In the genomic region with DNA sequence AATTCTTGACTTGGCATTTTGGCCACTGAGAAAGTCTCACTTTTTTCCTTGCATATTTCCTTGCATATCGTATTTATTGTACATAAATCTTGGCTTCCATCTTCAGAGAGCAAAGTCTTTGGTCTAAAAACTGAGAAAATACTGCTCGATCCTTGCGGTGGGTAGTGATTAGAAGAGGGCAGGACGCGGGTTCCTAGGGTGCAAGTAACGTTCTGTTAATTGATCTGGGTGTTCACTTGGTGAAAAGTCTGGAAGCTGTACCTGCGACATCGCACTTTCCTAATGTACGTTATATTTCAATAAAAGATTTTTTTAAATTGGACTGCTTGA, we compare ENCODE assay signal across 8 cellular contexts. TPM values are rescaled to one million over a fixed set of nuclear protein-coding genes. Genes with fewer than 3 reads are reported as not detected.
DNase-seq lines count a peak whose midpoint lies in the region; ATAC-seq, FAIRE-seq and TF ChIP-seq lines count a peak whose summit lies in the region.

No MANE protein-coding gene starts in this region.

- peak overlapping the region; percentile 93 for H3K4me3 Mint-ChIP-seq in CD4-positive, alpha-beta T cell
- H3K4me3 Mint-ChIP-seq in nephron: peak overlapping the region; percentile 77 to 88 (median 86)

- TF ChIP-seq RAD21 in K562 (CRISPR knock-in tag; conservative IDR thresholded peaks at IDR 0.05 in 1 of 2, IDR thresholded peaks at IDR 0.05 in 1 of 2): no peak

- H3K9me3 Mint-ChIP-seq in CD4-positive, alpha-beta T cell: no peaks in the 10 kb centered on the region
- H3K9me3 Mint-ChIP-seq in nephron: no peaks in the 10 kb centered on the region

- H3K4me2 ChIP-seq in K562 (ENCODE audit: insufficient read depth, low read length): peak overlapping the region; percentile 44
- H3K4me2 ChIP-seq in neuronal stem cell (ENCODE audit: insufficient read depth, low read length, poor library complexity, severe bottlenecking): no peak overlapping the region

- H2BK5ac ChIP-seq in neuronal stem cell (ENCODE audit: low read length): no peak overlapping the region

- ATAC-seq in CD4-positive, alpha-beta T cell (ENCODE audit: poor library complexity): no peak
- ATAC-seq in HG03064 (IDR thresholded peaks at IDR 0.05; ENCODE audit: low read depth, unreplicated experiment): peak; percentile 5
- no peak for ATAC-seq in K562

- no peak overlapping the region for H2AK5ac ChIP-seq in neuronal stem cell (ENCODE audit: low read depth, low read length)

- no peak overlapping the region for H4K91ac ChIP-seq in neuronal stem cell (ENCODE audit: low read depth, low read length, poor library complexity)

- no peak overlapping the region for H4K8ac ChIP-seq in neuronal stem cell (ENCODE audit: low read depth, low read length)

- H3K4me1 ChIP-seq in K562 (replicated peaks in 1 of 2; ENCODE audit: control insufficient read depth in 2 of 2, insufficient read depth in 2 of 2, low read length in 2 of 2): peaks cover 31 to 33% of the 10 kb centered on the region in 2 experiments
- peaks cover 17 to 42% of the 10 kb centered on the region in 2 donors for H3K4me1 ChIP-seq in neuronal stem cell (ENCODE audit: control insufficient read depth in 2 of 2, insufficient read depth in 1 of 2, low read depth in 1 of 2, low read length in 2 of 2)

- peaks cover 58% of the 10 kb centered on the region for H3K4me1 Mint-ChIP-seq in CD4-positive, alpha-beta T cell (ENCODE audit: low read depth)
- H3K4me1 Mint-ChIP-seq in nephron: peaks cover 40% of the 10 kb centered on the region

- H2BK15ac ChIP-seq in neuronal stem cell (ENCODE audit: low read length): no peak overlapping the region

- peak overlapping the region; percentile 59 for H3K27ac ChIP-seq in CD4-positive, alpha-beta T cell (ENCODE audit: low read depth, low read length)
- H3K27ac ChIP-seq in K562 (ENCODE audit: extremely low read depth, low read depth, low read length): peak overlapping the region; percentile 83
- no peak overlapping the region for H3K27ac ChIP-seq in neuronal stem cell (replicated peaks; ENCODE audit: low read length)

- peaks cover 25% of the 10 kb centered on the region for H3K36me3 ChIP-seq in K562 (ENCODE audit: control insufficient read depth, insufficient read depth, low read length)
- H3K36me3 ChIP-seq in neuronal stem cell (replicated peaks in 1 of 2; ENCODE audit: control insufficient read depth in 2 of 2, insufficient read depth in 2 of 2, low read length in 2 of 2): peaks cover 4 to 31% of the 10 kb centered on the region in 2 donors

- 61% methylated on average over 9 of the region's 9 CpGs for WGBS in K562 (ENCODE audit: insufficient coverage, low coverage, missing lambda C conversion rate)
- no CpG with 5 or more reads among the region's 9 CpGs for WGBS in neuronal stem cell (ENCODE audit: extremely low coverage in 2 of 2, insufficient read length in 2 of 2, insufficient replicate concordance in 1 of 2), 2 donors

- H2AFZ ChIP-seq in K562 (ENCODE audit: low read depth, low read length): peak overlapping the region; percentile 79
- H2AFZ ChIP-seq in neuronal stem cell (ENCODE audit: low read length): no peak overlapping the region

- BruUV-seq in K562 (replicated peaks; lab: Mats Ljungman, UMichigan): TSS peak; percentile 58

- H3K27me3 Mint-ChIP-seq in CD4-positive, alpha-beta T cell: no peaks in the 10 kb centered on the region
- no peaks in the 10 kb centered on the region for H3K27me3 Mint-ChIP-seq in nephron (ENCODE audit: low read depth)

- H3K18ac ChIP-seq in neuronal stem cell (ENCODE audit: low read length): no peak overlapping the region

- H3K9ac ChIP-seq in K562 (ENCODE audit: insufficient read depth in 1 of 2, low read depth in 2 of 2, low read length in 2 of 2) (peak overlapping the region in 1 of 2 experiments; percentile 53; a peak in 2 of 4 replicates), neuronal stem cell (ENCODE audit: low read depth, low read length, poor library complexity) (no peak overlapping the region)

- H3K4me3 ChIP-seq in K562 (no peak overlapping the region), neuronal stem cell (ENCODE audit: low read length in 2 of 2) (no peak overlapping the region)

- no peak overlapping the region for H2BK12ac ChIP-seq in neuronal stem cell (ENCODE audit: low read length)

- TF ChIP-seq POLR2A in K562 (conservative IDR thresholded peaks at IDR 0.05): no peak

- FAIRE-seq in K562 (lab: Jason Lieb, UNC): no peak

- H4K20me1 ChIP-seq in K562 (replicated peaks; ENCODE audit: control insufficient read depth, insufficient read depth, low read length): no peaks in the 10 kb centered on the region

- CTCF ChIA-PET in CD4-positive, alpha-beta T cell (lab: Charles Lee): interaction anchor here (0.7 to 6.5 kb wide), 8 partner anchors 15 to 250 kb away, joined by 3 to 29 read pairs (median 8); a partner anchor contains a TSS
- CTCF ChIA-PET in K562 (lab: Yijun Ruan, JAX; ENCODE audit: low intra/inter-chr PET ratio): no interaction called here

- no peaks in the 10 kb centered on the region for H3K9me3 ChIP-seq in CD4-positive, alpha-beta T cell (ENCODE audit: control insufficient read depth, low read length)
- H3K9me3 ChIP-seq in K562 (replicated peaks; ENCODE audit: control insufficient read depth, insufficient read depth, low read depth, low read length): no peaks in the 10 kb centered on the region
- H3K9me3 ChIP-seq in neuronal stem cell (replicated peaks in 1 of 2; ENCODE audit: control insufficient read depth in 2 of 2, insufficient read depth in 1 of 2, low read depth in 1 of 2, low read length in 2 of 2): no peaks in the 10 kb centered on the region

- H3K4ac ChIP-seq in neuronal stem cell (ENCODE audit: low read length): no peak overlapping the region

- peaks cover 35% of the 10 kb centered on the region for H3K36me3 Mint-ChIP-seq in CD4-positive, alpha-beta T cell (ENCODE audit: low read depth)
- H3K36me3 Mint-ChIP-seq in nephron (ENCODE audit: low read depth): peaks cover 11% of the 10 kb centered on the region

- TF ChIP-seq CTCF in CD4-positive, alpha-beta T cell (IDR thresholded peaks at IDR 0.05): no peak
- no peak for TF ChIP-seq CTCF in K562 (IDR thresholded peaks at IDR 0.05 in 2 of 3, conservative IDR thresholded peaks at IDR 0.05 in 1 of 3; ENCODE audit: insufficient read depth in 2 of 3, low read depth in 1 of 3, low read length in 3 of 3)
- no peak for TF ChIP-seq CTCF in nephron (IDR thresholded peaks at IDR 0.05; ENCODE audit: unreplicated experiment in 3 of 3)

- peaks cover 7% of the 10 kb centered on the region for H3K79me1 ChIP-seq in neuronal stem cell (ENCODE audit: low read depth, low read length)

- peak overlapping the region; percentile 91 for H3K27ac Mint-ChIP-seq in CD4-positive, alpha-beta T cell
- H3K27ac Mint-ChIP-seq in nephron: peak overlapping the region; percentile 81 to 98 (median 94)

- no peaks in the 10 kb centered on the region for H3K27me3 ChIP-seq in CD4-positive, alpha-beta T cell (ENCODE audit: control insufficient read depth, insufficient read depth, low read length)
- H3K27me3 ChIP-seq in K562 (ENCODE audit: control insufficient read depth in 2 of 2, insufficient read depth in 2 of 2, low read length in 2 of 2) (no peaks in the 10 kb centered on the region), neuronal stem cell (ENCODE audit: control insufficient read depth in 3 of 3, insufficient read depth in 3 of 3, low read depth in 1 of 3, low read length in 3 of 3) (no peaks in the 10 kb centered on the region)

- H2BK120ac ChIP-seq in neuronal stem cell (ENCODE audit: low read depth, low read length): no peak overlapping the region

- no peak overlapping the region for H3K14ac ChIP-seq in neuronal stem cell (ENCODE audit: low read length)

- no peak for DNase-seq in CD4-positive, alpha-beta T cell
- DNase-seq in K562 (ENCODE audit: extremely low read depth in 1 of 4, low spot score in 3 of 4) (no peak), NCI-H2171 (lab: John Stamatoyannopoulos, UW) (no peak), medulla oblongata (ENCODE audit: extremely low spot score) (no peak), neuronal stem cell (ENCODE audit: low spot score) (no peak), NCI-H524 treated with DMSO at 0.1 percent for 48 hours (lab: John Stamatoyannopoulos, UW) (no peak)

- no peak overlapping the region for H3K23ac ChIP-seq in neuronal stem cell (ENCODE audit: low read depth, low read length, poor library complexity)

- POLR2A ChIA-PET in CD4-positive, alpha-beta T cell (lab: Charles Lee): interaction anchor here (0.7 to 14.0 kb wide), 29 partner anchors 8 to 485 kb away, joined by 3 to 394 read pairs (median 5); a partner anchor contains a TSS
- POLR2A ChIA-PET in K562 (lab: Yijun Ruan, JAX): interaction anchor here (0.6 to 3.4 kb wide), 16 partner anchors 8 to 326 kb away, joined by 3 to 28 read pairs (median 4); a partner anchor contains a TSS

- in situ Hi-C loops in K562 (cut with MboI): loop anchor here (5.0 kb wide), 1 partner anchor 67 kb away; no protein-coding TSS in a partner anchor

- H3K9me1 ChIP-seq in K562 (ENCODE audit: control insufficient read depth, insufficient read depth, low read length): no peaks in the 10 kb centered on the region

- intact Hi-C loops in CD4-positive, alpha-beta T cell (cut with DNase I, micrococcal nuclease): loop anchor here in 1 of 2 experiments (1.0 to 2.0 kb wide), 2 partner anchors 24 to 65 kb away; a partner anchor contains a TSS
- intact Hi-C loops in K562 (cut with micrococcal nuclease): no loop called here

- TF ChIP-seq EP300 in K562 (IDR thresholded peaks at IDR 0.05; ENCODE audit: low read length): no peak

- peaks cover 41% of the 10 kb centered on the region for H3K79me2 ChIP-seq in K562 (ENCODE audit: control insufficient read depth, insufficient read depth, low read length)

RNA-seq across cellular contexts. Expression of a gene that starts 0.8 kb away (rescaled TPM):
- total RNA-seq in CD4-positive, alpha-beta T cell: 100 to 1,000 TPM; 253 to 265 TPM
- 10.6 and 25.5 TPM in 2 replicates for total RNA-seq in K562 (2011; cell fraction: chromatin; rRNA removed; ENCODE audit: low replicate concordance)
- total RNA-seq in K562 (2011; cell fraction: nucleolus; rRNA removed): 27.3 and 33.0 TPM in 2 replicates
- 22.7 and 24.3 TPM in 2 replicates for total RNA-seq in K562 (2011; cell fraction: nucleoplasm; rRNA removed)
- total RNA-seq in K562 (2014; rRNA removed) (43.1 and 52.7 TPM in 2 replicates), K562 (2014; rRNA removed; fragmentation: Illumina TruSeq; extraction: Trizol) (5.8 and 7.6 TPM in 2 replicates), K562 (2015; rRNA removed; fragmentation: Illumina TruSeq; extraction: Trizol) (21.9 and 25.3 TPM in 2 replicates), K562 (2021) (85.3 and 94.1 TPM in 2 replicates)
- polyA plus RNA-seq in K562 (2011; rRNA removed) (46.6 and 79.6 TPM in 2 replicates), K562 (2014; fragmentation: Illumina TruSeq; extraction: Trizol) (17.4 and 39.3 TPM in 2 replicates), K562 (2014; fragmentation: Nextera tagmentation; extraction: Ambion mirVana) (1 to 10 TPM; 2.3 to 3.9 TPM), K562 (2014; rRNA removed) (40.6 and 46.5 TPM in 2 replicates)
- 34.5 and 74.0 TPM in 2 replicates for polyA plus RNA-seq in K562 (2011; cell fraction: cytosol; rRNA removed)
- polyA plus RNA-seq in K562 (2011; cell fraction: nucleus; rRNA removed): 55.6 and 56.6 TPM in 2 replicates
- 62.8 and 75.4 TPM in 2 replicates for polyA plus RNA-seq in K562 (2012)
- polyA minus RNA-seq in K562 (2011; rRNA and poly(A)+ RNA removed): 8.0 and 8.5 TPM in 2 replicates
- polyA minus RNA-seq in K562 (2011; cell fraction: cytosol; rRNA and poly(A)+ RNA removed): 32.8 and 59.0 TPM in 2 replicates
- polyA minus RNA-seq in K562 (2011; cell fraction: nucleus; rRNA and poly(A)+ RNA removed): 8.1 and 9.6 TPM in 2 replicates
- 43.3 TPM for polyA plus RNA-seq in neuronal stem cell (2013, experiment 1 of 2)
- 46.8 TPM for polyA plus RNA-seq in neuronal stem cell (2013, experiment 2 of 2)

RNA-seq across cellular contexts. Expression of a gene that starts 24.1 kb away (rescaled TPM):
- total RNA-seq in CD4-positive, alpha-beta T cell: 10 to 100 TPM; 18.5 to 21.1 TPM
- total RNA-seq in K562 (2011; cell fraction: chromatin; rRNA removed; ENCODE audit: low replicate concordance): 105 and 114 TPM in 2 replicates
- total RNA-seq in K562 (2011; cell fraction: nucleolus; rRNA removed): 43.7 and 60.5 TPM in 2 replicates
- total RNA-seq in K562 (2011; cell fraction: nucleoplasm; rRNA removed): 85.8 and 127 TPM in 2 replicates
- 12.7 and 21.6 TPM in 2 replicates for total RNA-seq in K562 (2014; rRNA removed)
- total RNA-seq in K562 (2014; rRNA removed; fragmentation: Illumina TruSeq; extraction: Trizol): 16.3 and 17.9 TPM in 2 replicates
- 28.2 and 28.7 TPM in 2 replicates for total RNA-seq in K562 (2015; rRNA removed; fragmentation: Illumina TruSeq; extraction: Trizol)
- 28.6 and 29.0 TPM in 2 replicates for total RNA-seq in K562 (2021)
- 30.5 and 37.8 TPM in 2 replicates for polyA plus RNA-seq in K562 (2011; rRNA removed)
- polyA plus RNA-seq in K562 (2011; cell fraction: cytosol; rRNA removed): 29.5 and 33.1 TPM in 2 replicates
- 28.4 and 36.3 TPM in 2 replicates for polyA plus RNA-seq in K562 (2011; cell fraction: nucleus; rRNA removed)
- polyA plus RNA-seq in K562 (2012): 21.3 and 53.9 TPM in 2 replicates
- polyA plus RNA-seq in K562 (2014; fragmentation: Illumina TruSeq; extraction: Trizol): 29.0 and 31.7 TPM in 2 replicates
- polyA plus RNA-seq in K562 (2014; fragmentation: Nextera tagmentation; extraction: Ambion mirVana): 10 to 100 TPM in 1 of 2 experiments, 1 to 10 TPM in 1; 8.1 to 12.7 TPM
- 20.8 and 26.3 TPM in 2 replicates for polyA plus RNA-seq in K562 (2014; rRNA removed)
- polyA minus RNA-seq in K562 (2011; rRNA and poly(A)+ RNA removed): 40.3 and 41.8 TPM in 2 replicates
- 30.4 and 40.2 TPM in 2 replicates for polyA minus RNA-seq in K562 (2011; cell fraction: cytosol; rRNA and poly(A)+ RNA removed)
- 13.2 and 28.3 TPM in 2 replicates for polyA minus RNA-seq in K562 (2011; cell fraction: nucleus; rRNA and poly(A)+ RNA removed)
- polyA plus RNA-seq in neuronal stem cell (2013, experiment 1 of 2): 28.7 TPM
- 29.6 TPM for polyA plus RNA-seq in neuronal stem cell (2013, experiment 2 of 2)

RNA-seq across cellular contexts. Expression of a gene that starts 43.7 kb away (rescaled TPM):
- 1 to 10 TPM; 1.8 to 2.1 TPM for total RNA-seq in CD4-positive, alpha-beta T cell
- 4.4 and 9.4 TPM in 2 replicates for total RNA-seq in K562 (2011; cell fraction: chromatin; rRNA removed; ENCODE audit: low replicate concordance)
- 3.3 and 4.1 TPM in 2 replicates for total RNA-seq in K562 (2011; cell fraction: nucleolus; rRNA removed)
- 2.4 TPM in 2 replicates for total RNA-seq in K562 (2011; cell fraction: nucleoplasm; rRNA removed)
- 1.3 and 1.5 TPM in 2 replicates for total RNA-seq in K562 (2014; rRNA removed)
- total RNA-seq in K562 (2014; rRNA removed; fragmentation: Illumina TruSeq; extraction: Trizol): 0.89 and 1.1 TPM in 2 replicates
- 1.6 and 2.0 TPM in 2 replicates for total RNA-seq in K562 (2015; rRNA removed; fragmentation: Illumina TruSeq; extraction: Trizol)
- total RNA-seq in K562 (2021): 1.4 and 2.0 TPM in 2 replicates
- 0.46 and 1.3 TPM in 2 replicates for polyA plus RNA-seq in K562 (2011; rRNA removed)
- polyA plus RNA-seq in K562 (2011; cell fraction: cytosol; rRNA removed): 0.82 and 1.0 TPM in 2 replicates
- polyA plus RNA-seq in K562 (2011; cell fraction: nucleus; rRNA removed): 3.4 and 4.1 TPM in 2 replicates
- polyA plus RNA-seq in K562 (2012): 1.5 and 13.0 TPM in 2 replicates
- 0.40 and 0.61 TPM in 2 replicates for polyA plus RNA-seq in K562 (2014; fragmentation: Illumina TruSeq; extraction: Trizol)
- polyA plus RNA-seq in K562 (2014; fragmentation: Nextera tagmentation; extraction: Ambion mirVana): under 1 TPM; 0.03 to 0.07 TPM
- polyA plus RNA-seq in K562 (2014; rRNA removed): 0.81 and 1.2 TPM in 2 replicates
- 6.7 and 10.1 TPM in 2 replicates for polyA minus RNA-seq in K562 (2011; rRNA and poly(A)+ RNA removed)
- polyA minus RNA-seq in K562 (2011; cell fraction: cytosol; rRNA and poly(A)+ RNA removed): 1.8 and 2.2 TPM in 2 replicates
- 1.1 and 2.2 TPM in 2 replicates for polyA minus RNA-seq in K562 (2011; cell fraction: nucleus; rRNA and poly(A)+ RNA removed)
- polyA plus RNA-seq in neuronal stem cell (2013, experiment 1 of 2): 1.8 TPM
- 1.6 TPM for polyA plus RNA-seq in neuronal stem cell (2013, experiment 2 of 2)
